Comparison of ENCODE assay signal across 20 cellular contexts in the genomic region with DNA sequence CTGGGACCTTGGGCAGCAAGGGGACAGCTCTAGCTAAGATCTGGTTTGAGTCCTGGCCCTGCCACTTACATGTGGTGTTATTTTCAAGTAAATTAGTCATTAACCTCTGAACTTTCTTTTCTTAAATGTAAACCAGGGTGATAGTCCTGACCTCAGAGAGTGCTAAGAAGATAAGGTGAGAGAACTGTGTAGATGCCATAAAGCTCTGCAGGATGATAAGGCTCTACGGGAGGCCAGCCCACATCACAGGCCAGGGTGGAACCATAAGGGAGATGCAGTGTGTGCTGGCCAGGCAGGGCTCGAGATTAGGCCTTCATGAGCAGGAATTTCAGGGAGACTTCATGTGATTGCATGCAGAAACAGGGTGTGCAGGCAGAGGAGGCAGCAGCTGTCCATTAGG. TPM values are rescaled to one million over a fixed set of nuclear protein-coding genes. Genes with fewer than 3 reads are reported as not detected.
DNase-seq lines count a peak whose midpoint lies in the region; ATAC-seq, FAIRE-seq and TF ChIP-seq lines count a peak whose summit lies in the region.
"Had no signal": no experiment of that assay in that cellular context is flagged by ENCODE, and none has a peak within 500 bp of the region (broad histone marks: within the 10 kb centered on the region; RNA-seq: fewer than 3 reads in every experiment).

No MANE protein-coding gene starts in this region.

- no peaks in the 10 kb centered on the region for H3K9me3 Mint-ChIP-seq in activated T-helper 17 cell treated with anti-CD3 and anti-CD28 coated beads, Interleukin-2, amount 50 U/mL, for 72 hours

- intact Hi-C loops in esophagus squamous epithelium (cut with DNase I), result no loop called here

- H3K27me3 ChIP-seq in esophagus squamous epithelium, result no peaks in the 10 kb centered on the region
- H3K27me3 ChIP-seq in small intestine (ENCODE audit: control insufficient read depth in 2 of 2, insufficient read depth in 2 of 2, low read length in 2 of 2), result no peaks in the 10 kb centered on the region
- H3K27me3 ChIP-seq: BLaER1 had no signal

- peak overlapping the region in 3 of 4 donors; percentile 94 to 98 (median 95) for H3K27ac ChIP-seq in esophagus squamous epithelium
- H3K27ac ChIP-seq in small intestine (ENCODE audit: low read depth in 1 of 2, low read length in 1 of 2), result peak overlapping the region in 1 of 2 donors; percentile 29
- H3K27ac ChIP-seq: BLaER1 had no signal

- H3K4me3 ChIP-seq in esophagus squamous epithelium, result no peak overlapping the region
- no peak overlapping the region for H3K4me3 ChIP-seq in small intestine (ENCODE audit: low read depth in 1 of 2, low read length in 2 of 2)
- H3K4me3 ChIP-seq: BLaER1, GM12878 had no signal

- no peak for ATAC-seq in T-helper 17 cell
- peak; percentile 24 for ATAC-seq in activated T-helper 17 cell treated with anti-CD3 and anti-CD28 coated beads, Interleukin-2, amount 50 U/mL, for 72 hours (replicated peaks)
- no peak for ATAC-seq in HG03045 (IDR thresholded peaks at IDR 0.05; ENCODE audit: unreplicated experiment)
- ATAC-seq: GM12878, HCT116 had no signal

- no peak for TF ChIP-seq CTCF in esophagus squamous epithelium (IDR thresholded peaks at IDR 0.05)

- no peak for DNase-seq in T-helper 17 cell
- no peak for DNase-seq in esophagus squamous epithelium (lab: John Stamatoyannopoulos, UW)
- DNase-seq in small intestine, result peak; percentile 94
- DNase-seq in HTR-8/SVneo (ENCODE audit: insufficient read length, low spot score), result no peak
- DNase-seq in stimulated activated CD4-positive, alpha-beta T cell treated with anti-CD3 and anti-CD28 coated beads, Interleukin-12 subunit alpha, Interleukin-12 subunit beta, amount 100 ng/mL, for 4 hours, result no peak
- DNase-seq: CD4-positive, alpha-beta memory T cell; DMS53; EL; GOT3; NCI-H1417 treated with DMSO at 0.1 percent for 48 hours; NCI-H187 treated with DMSO at 0.1 percent for 48 hours; NCI-H2227 treated with DMSO at 0.1 percent for 48 hours; NCI-H510A treated with DMSO at 0.1 percent for 48 hours; NCI-H774 had no signal

- no peak overlapping the region for H3K4me3 Mint-ChIP-seq in T-helper 17 cell
- no peak overlapping the region for H3K4me3 Mint-ChIP-seq in activated T-helper 17 cell treated with anti-CD3 and anti-CD28 coated beads, Interleukin-2, amount 50 U/mL, for 72 hours
- H3K4me3 Mint-ChIP-seq: CD4-positive, alpha-beta memory T cell had no signal

- H3K9me3 ChIP-seq in T-helper 17 cell (ENCODE audit: control insufficient read depth, low read length, poor library complexity, severe bottlenecking), result no peaks in the 10 kb centered on the region
- H3K9me3 ChIP-seq in esophagus squamous epithelium, result no peaks in the 10 kb centered on the region
- no peaks in the 10 kb centered on the region for H3K9me3 ChIP-seq in small intestine (ENCODE audit: control insufficient read depth, low read depth)
- H3K9me3 ChIP-seq: BLaER1 had no signal

- no peak for TF ChIP-seq POLR2A in esophagus squamous epithelium (IDR thresholded peaks at IDR 0.05)

- peaks cover 8% of the 10 kb centered on the region for H3K36me3 Mint-ChIP-seq in T-helper 17 cell (ENCODE audit: low read depth)
- H3K36me3 Mint-ChIP-seq in activated T-helper 17 cell treated with anti-CD3 and anti-CD28 coated beads, Interleukin-2, amount 50 U/mL, for 72 hours (ENCODE audit: low read depth), result no peaks in the 10 kb centered on the region
- H3K36me3 Mint-ChIP-seq: CD4-positive, alpha-beta memory T cell had no signal

- peaks cover 33% of the 10 kb centered on the region for H3K27me3 Mint-ChIP-seq in T-helper 17 cell
- H3K27me3 Mint-ChIP-seq in activated T-helper 17 cell treated with anti-CD3 and anti-CD28 coated beads, Interleukin-2, amount 50 U/mL, for 72 hours, result peaks cover 17% of the 10 kb centered on the region

- H3K27ac Mint-ChIP-seq in T-helper 17 cell, result peak overlapping the region; percentile 8
- no peak overlapping the region for H3K27ac Mint-ChIP-seq in activated T-helper 17 cell treated with anti-CD3 and anti-CD28 coated beads, Interleukin-2, amount 50 U/mL, for 72 hours

- H3K4me1 ChIP-seq in esophagus squamous epithelium (peaks cover 29 to 99% (median 44%) of the 10 kb centered on the region in 3 donors), small intestine (ENCODE audit: control insufficient read depth in 2 of 2, insufficient read depth in 1 of 2, low read depth in 1 of 2, low read length in 1 of 2) (peaks cover 12 to 14% of the 10 kb centered on the region in 2 donors)

- 55% methylated on average over 2 of the region's 2 CpGs; no CpG with 5 or more reads in 1 of the 2 donors for WGBS in esophagus squamous epithelium, 2 donors
- WGBS in small intestine, 3 donors, result 6 to 53% (median 17%) methylated on average over 2 of the region's 2 CpGs

- H3K4me1 Mint-ChIP-seq in T-helper 17 cell, result peaks cover 8% of the 10 kb centered on the region
- peaks cover 4% of the 10 kb centered on the region for H3K4me1 Mint-ChIP-seq in activated T-helper 17 cell treated with anti-CD3 and anti-CD28 coated beads, Interleukin-2, amount 50 U/mL, for 72 hours

- H3K36me3 ChIP-seq in esophagus squamous epithelium (peaks cover 0 to 31% (median 0%) of the 10 kb centered on the region in 3 donors), small intestine (ENCODE audit: control insufficient read depth in 2 of 2, insufficient read depth in 2 of 2, low read length in 2 of 2) (no peaks in the 10 kb centered on the region)

- no peak for FAIRE-seq in small intestine (lab: Jason Lieb, UNC)
- no peak for FAIRE-seq in HTR-8/SVneo (lab: Jason Lieb, UNC)
- FAIRE-seq: GM12878, GM19239 had no signal

RNA-seq across cellular contexts. Expression of a gene that starts 24.2 kb away (rescaled TPM):
- 1 to 10 TPM; 5.2 to 5.3 TPM for total RNA-seq in T-helper 17 cell
- total RNA-seq in activated T-helper 17 cell treated with anti-CD3 and anti-CD28 coated beads, Interleukin-2, amount 50 U/mL, for 72 hours, result 1 to 10 TPM in 1 of 2 donors, under 1 TPM in 1; 0.78 to 2.3 TPM
- total RNA-seq in esophagus squamous epithelium, result 100 to 1,000 TPM in 2 of 4 donors, 10 to 100 TPM in 2; 72.5 to 163 (median 117) TPM
- polyA plus RNA-seq in small intestine, result 10 to 100 TPM in 1 of 3 donors, 1 to 10 TPM in 2; 2.7 to 32.8 (median 3.6) TPM

Comparison
In these comparisons a context has a peak if more than half of its experiments do, and no peak if none do; other contexts are left out.
1. RNA of a gene that starts 24.2 kb away (total RNA-seq): 72.5 to 163 TPM in esophagus squamous epithelium; 5.2 to 5.3 TPM in T-helper 17 cell and 0.78 to 2.3 TPM in activated T-helper 17 cell treated with anti-CD3 and anti-CD28 coated beads, Interleukin-2, amount 50 U/mL, for 72 hours; every median in the first group is over 10 times any median in the second.